Comparison of ENCODE assay signal across 18 cellular contexts in the genomic region with DNA sequence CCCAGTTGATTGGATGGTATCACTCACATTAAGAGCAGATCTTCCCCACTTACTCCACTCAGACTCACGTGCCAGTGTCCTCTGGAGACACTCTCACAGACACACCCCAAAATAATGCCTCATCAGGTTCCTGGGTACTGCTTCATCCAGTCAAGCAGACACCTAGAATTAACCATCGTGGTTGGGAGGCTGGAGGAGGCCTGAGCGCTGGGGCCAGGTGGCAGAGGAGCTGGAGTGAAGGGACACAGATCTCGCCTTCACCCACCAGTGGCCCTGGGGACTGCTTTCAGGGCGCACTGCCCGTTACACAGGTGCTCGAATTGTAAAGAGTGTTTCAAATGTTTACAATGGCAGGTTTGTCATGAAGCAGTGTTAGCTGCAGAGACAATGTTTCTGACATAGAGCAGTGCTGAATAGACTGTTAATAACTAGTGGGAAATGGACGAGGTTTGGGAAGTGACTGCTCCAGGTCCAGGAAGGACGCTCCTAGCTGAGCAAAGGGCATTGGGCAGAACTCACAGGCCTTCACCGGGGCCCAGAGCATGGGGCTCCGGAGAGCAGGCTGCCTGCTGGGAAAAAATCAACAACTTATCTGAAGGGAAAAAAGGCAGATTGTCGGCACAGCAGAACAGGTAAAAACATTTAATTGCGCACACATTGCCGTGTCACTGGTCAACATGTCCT. TPM values are rescaled to one million over a fixed set of nuclear protein-coding genes. Genes with fewer than 3 reads are reported as not detected.
DNase-seq lines count a peak whose midpoint lies in the region; ATAC-seq and TF ChIP-seq lines count a peak whose summit lies in the region.
"Had no signal": no experiment of that assay in that cellular context is flagged by ENCODE, and none has a peak within 500 bp of the region (broad histone marks: within the 10 kb centered on the region; RNA-seq: fewer than 3 reads in every experiment).

No MANE protein-coding gene starts in this region.

- no peaks in the 10 kb centered on the region for H3K36me3 ChIP-seq in neural progenitor cell
- peaks cover 2 to 10% (median 8%) of the 10 kb centered on the region in 3 donors for H3K36me3 ChIP-seq in tibial artery

- TF ChIP-seq CTCF in neural progenitor cell (IDR thresholded peaks at IDR 0.05) = no peak
- no peak for TF ChIP-seq CTCF in tibial artery (IDR thresholded peaks at IDR 0.05)
- TF ChIP-seq CTCF in Calu3 (IDR thresholded peaks at IDR 0.05; ENCODE audit: unreplicated experiment) = no peak

- H3K4me1 Mint-ChIP-seq in neural progenitor cell (peaks cover 3% of the 10 kb centered on the region), Calu3 (ENCODE audit: low read depth, unreplicated experiment) (no peaks in the 10 kb centered on the region)
- H3K4me1 Mint-ChIP-seq: CD8-positive, alpha-beta memory T cell had no signal

- no peaks in the 10 kb centered on the region for H3F3A ChIP-seq in neural progenitor cell (ENCODE audit: low read depth)

- no peaks in the 10 kb centered on the region for H3K9me3 ChIP-seq in neural progenitor cell (ENCODE audit: low read depth)
- H3K9me3 ChIP-seq in tibial artery = no peaks in the 10 kb centered on the region

- peaks cover 3% of the 10 kb centered on the region for H3K36me3 Mint-ChIP-seq in neural progenitor cell
- H3K36me3 Mint-ChIP-seq in Calu3 (ENCODE audit: insufficient read depth, unreplicated experiment) = no peaks in the 10 kb centered on the region

- no peak overlapping the region for H3K9ac ChIP-seq in neural progenitor cell

- H3K4me3 ChIP-seq in neural progenitor cell (no peak overlapping the region), tibial artery (no peak overlapping the region)
- H3K4me3 ChIP-seq: GM23338 had no signal

- peaks cover under 1% of the 10 kb centered on the region for H3K27me3 Mint-ChIP-seq in neural progenitor cell (ENCODE audit: insufficient read depth, low read depth)
- H3K27me3 Mint-ChIP-seq in Calu3 (ENCODE audit: unreplicated experiment) = no peaks in the 10 kb centered on the region

- H3K4me2 ChIP-seq in neural progenitor cell = no peak overlapping the region
- H3K4me2 ChIP-seq: GM23338 had no signal

- H3K27ac Mint-ChIP-seq in neural progenitor cell = peak overlapping the region; percentile 46
- no peak overlapping the region for H3K27ac Mint-ChIP-seq in Calu3 (ENCODE audit: unreplicated experiment)
- H3K27ac Mint-ChIP-seq: GM23338 had no signal

- H3K4me3 Mint-ChIP-seq in neural progenitor cell (no peak overlapping the region), Calu3 (ENCODE audit: low read depth, unreplicated experiment) (no peak overlapping the region)
- H3K4me3 Mint-ChIP-seq: CD8-positive, alpha-beta memory T cell; GM23338 had no signal

- H4K20me1 ChIP-seq in neural progenitor cell (ENCODE audit: low read depth) = no peaks in the 10 kb centered on the region

- ATAC-seq in Right ventricle myocardium inferior (no peak), left cardiac atrium (no peak)
- ATAC-seq: GM23338, HCT116 had no signal

- H3K4me1 ChIP-seq in neural progenitor cell (peaks cover under 1% of the 10 kb centered on the region), tibial artery (no peaks in the 10 kb centered on the region)

- no TSS peak for BruUV-seq in Calu3 (replicated peaks; lab: Mats Ljungman, UMichigan)

- intact Hi-C loops in Right ventricle myocardium inferior (cut with DNase I) (no loop called here), left cardiac atrium (cut with DNase I) (no loop called here), tibial artery (cut with DNase I; ENCODE audit: low total_unique reads) (no loop called here), Calu3 (cut with micrococcal nuclease; ENCODE audit: unreplicated experiment) (no loop called here)

- H3K9me3 Mint-ChIP-seq in neural progenitor cell (no peaks in the 10 kb centered on the region), Calu3 (ENCODE audit: low read depth, unreplicated experiment) (no peaks in the 10 kb centered on the region)
- H3K9me3 Mint-ChIP-seq: CD8-positive, alpha-beta memory T cell; GM23338 had no signal

- H3K79me2 ChIP-seq in neural progenitor cell (ENCODE audit: low read depth) = no peaks in the 10 kb centered on the region

- DNase-seq in Right ventricle myocardium inferior (ENCODE audit: missing footprints) (peak; percentile 57), left cardiac atrium (no peak), islet precursor cell (peak; percentile 38), neural progenitor cell (ENCODE audit: low spot score) (no peak), NCI-H524 treated with DMSO at 0.1 percent for 48 hours (lab: John Stamatoyannopoulos, UW) (no peak), tibial artery (no peak), Calu3 (no peak)
- DNase-seq: ACHN; C1 segment of cervical spinal cord; CD8-positive, alpha-beta memory T cell; NCI-H1105 treated with DMSO at 0.1 percent for 48 hours; NCI-H1694; NCI-H2171; NCI-H526 treated with DMSO at 0.1 percent for 48 hours; NK-92 treated with Interleukin-12 subunit alpha and Interleukin-12 subunit beta, amount 100 ng/mL, for 24 hours; Right ventricle myocardium superior had no signal

- H3K27ac ChIP-seq in neural progenitor cell (no peak overlapping the region), tibial artery (no peak overlapping the region)

- no peak overlapping the region for H2AFZ ChIP-seq in neural progenitor cell (replicated peaks)
- H2AFZ ChIP-seq: GM23338 had no signal

- H3K27me3 ChIP-seq in neural progenitor cell (peaks cover 2% of the 10 kb centered on the region), tibial artery (no peaks in the 10 kb centered on the region)

- CTCF ChIA-PET in Calu3 (lab: Charles Lee) = no interaction called here

RNA-seq across cellular contexts. Expression of a gene that starts 38.4 kb away (rescaled TPM):
- total RNA-seq in Right ventricle myocardium inferior (19.4 TPM), left cardiac atrium (10 to 100 TPM; 12.4 to 14.5 TPM), neural progenitor cell (ENCODE audit: low replicate concordance) (8.8 and 9.9 TPM in 2 replicates), Calu3 (2022) (7.9 and 9.9 TPM in 2 replicates)

Comparison
In these comparisons a context has a peak if more than half of its experiments do, and no peak if none do; other contexts are left out.
1. DNase-seq: peak in Right ventricle myocardium inferior (single experiment) and islet precursor cell (single experiment); none in left cardiac atrium (single experiment), neural progenitor cell (single experiment), NCI-H524 treated with DMSO at 0.1 percent for 48 hours (single experiment), tibial artery (0 of 2) and Calu3 (single experiment).